1 cellular context compared by ENCODE assay signal in the genomic region with DNA sequence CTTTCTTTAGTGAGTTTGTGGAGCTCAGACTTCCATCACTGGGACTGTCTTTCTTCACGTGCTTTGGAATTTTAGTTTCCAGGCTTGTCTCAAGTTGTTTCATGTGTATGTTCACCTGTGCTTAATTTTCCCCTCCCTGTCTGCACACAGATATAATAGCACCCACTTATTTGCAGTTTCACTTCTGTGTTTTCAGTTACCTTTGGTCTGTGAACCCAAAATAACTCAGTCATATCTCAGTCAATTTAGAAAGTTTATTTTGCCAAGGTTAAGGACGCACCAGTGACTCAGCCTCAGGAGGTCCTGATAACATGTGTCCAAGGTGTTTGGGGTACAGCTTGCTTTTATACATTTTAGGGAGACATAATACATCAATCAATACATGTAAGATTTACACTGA.
TF ChIP-seq lines count a peak whose summit lies in the region.

No MANE protein-coding gene starts in this region.

TF ChIP-seq in GM12878, 131 proteins besides CTCF, POLR2A, EP300 and RAD21 (continued from another document and continues in another):
- TF ChIP-seq, protein P1, sequence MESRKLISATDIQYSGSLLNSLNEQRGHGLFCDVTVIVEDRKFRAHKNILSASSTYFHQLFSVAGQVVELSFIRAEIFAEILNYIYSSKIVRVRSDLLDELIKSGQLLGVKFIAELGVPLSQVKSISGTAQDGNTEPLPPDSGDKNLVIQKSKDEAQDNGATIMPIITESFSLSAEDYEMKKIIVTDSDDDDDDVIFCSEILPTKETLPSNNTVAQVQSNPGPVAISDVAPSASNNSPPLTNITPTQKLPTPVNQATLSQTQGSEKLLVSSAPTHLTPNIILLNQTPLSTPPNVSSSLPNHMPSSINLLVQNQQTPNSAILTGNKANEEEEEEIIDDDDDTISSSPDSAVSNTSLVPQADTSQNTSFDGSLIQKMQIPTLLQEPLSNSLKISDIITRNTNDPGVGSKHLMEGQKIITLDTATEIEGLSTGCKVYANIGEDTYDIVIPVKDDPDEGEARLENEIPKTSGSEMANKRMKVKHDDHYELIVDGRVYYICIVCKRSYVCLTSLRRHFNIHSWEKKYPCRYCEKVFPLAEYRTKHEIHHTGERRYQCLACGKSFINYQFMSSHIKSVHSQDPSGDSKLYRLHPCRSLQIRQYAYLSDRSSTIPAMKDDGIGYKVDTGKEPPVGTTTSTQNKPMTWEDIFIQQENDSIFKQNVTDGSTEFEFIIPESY (IDR thresholded peaks at IDR 0.05), result no peak
- TF ChIP-seq ESRRA (IDR thresholded peaks at IDR 0.05; ENCODE audit: low read length), result no peak
- no peak for TF ChIP-seq E2F4 (IDR thresholded peaks at IDR 0.05; ENCODE audit: low read depth, low read length)
- 0 out of 2 replicates have a peak, but pooled peaks have one; percentile 39 for TF ChIP-seq PML (IDR thresholded peaks at IDR 0.05; ENCODE audit: low read length)
- no peak for TF ChIP-seq HCFC1 (IDR thresholded peaks at IDR 0.05; ENCODE audit: low read length)
- no peak for TF ChIP-seq USF2 (IDR thresholded peaks at IDR 0.05; ENCODE audit: borderline replicate concordance, low read depth, low read length)
- peak; percentile 33; the same call in 1 of the 2 replicates for TF ChIP-seq EED (IDR thresholded peaks at IDR 0.05; ENCODE audit: low read depth)
- TF ChIP-seq NFYA (IDR thresholded peaks at IDR 0.05; ENCODE audit: borderline replicate concordance, low read depth, low read length), result no peak
- no peak for TF ChIP-seq ZBTB11 (CRISPR knock-in tag; IDR thresholded peaks at IDR 0.05)
- 0 out of 2 replicates have a peak, but pooled peaks have one; percentile 80 for TF ChIP-seq NBN (IDR thresholded peaks at IDR 0.05)
- TF ChIP-seq, protein P2, sequence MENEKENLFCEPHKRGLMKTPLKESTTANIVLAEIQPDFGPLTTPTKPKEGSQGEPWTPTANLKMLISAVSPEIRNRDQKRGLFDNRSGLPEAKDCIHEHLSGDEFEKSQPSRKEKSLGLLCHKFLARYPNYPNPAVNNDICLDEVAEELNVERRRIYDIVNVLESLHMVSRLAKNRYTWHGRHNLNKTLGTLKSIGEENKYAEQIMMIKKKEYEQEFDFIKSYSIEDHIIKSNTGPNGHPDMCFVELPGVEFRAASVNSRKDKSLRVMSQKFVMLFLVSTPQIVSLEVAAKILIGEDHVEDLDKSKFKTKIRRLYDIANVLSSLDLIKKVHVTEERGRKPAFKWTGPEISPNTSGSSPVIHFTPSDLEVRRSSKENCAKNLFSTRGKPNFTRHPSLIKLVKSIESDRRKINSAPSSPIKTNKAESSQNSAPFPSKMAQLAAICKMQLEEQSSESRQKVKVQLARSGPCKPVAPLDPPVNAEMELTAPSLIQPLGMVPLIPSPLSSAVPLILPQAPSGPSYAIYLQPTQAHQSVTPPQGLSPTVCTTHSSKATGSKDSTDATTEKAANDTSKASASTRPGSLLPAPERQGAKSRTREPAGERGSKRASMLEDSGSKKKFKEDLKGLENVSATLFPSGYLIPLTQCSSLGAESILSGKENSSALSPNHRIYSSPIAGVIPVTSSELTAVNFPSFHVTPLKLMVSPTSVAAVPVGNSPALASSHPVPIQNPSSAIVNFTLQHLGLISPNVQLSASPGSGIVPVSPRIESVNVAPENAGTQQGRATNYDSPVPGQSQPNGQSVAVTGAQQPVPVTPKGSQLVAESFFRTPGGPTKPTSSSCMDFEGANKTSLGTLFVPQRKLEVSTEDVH (IDR thresholded peaks at IDR 0.05; ENCODE audit: low read depth, partially characterized antibody), result no peak
- TF ChIP-seq CEBPB (IDR thresholded peaks at IDR 0.05; ENCODE audit: borderline replicate concordance in 1 of 2, low read depth in 2 of 2, low read length in 2 of 2), result peak in 1 of 2 experiments; percentile 50; a peak in 1 of 4 replicates
- TF ChIP-seq NR2F1 (conservative IDR thresholded peaks at IDR 0.05), result peak; percentile 50
- TF ChIP-seq MTA2 (IDR thresholded peaks at IDR 0.05; ENCODE audit: low read depth), result peak; percentile 94
- TF ChIP-seq ZNF592 (IDR thresholded peaks at IDR 0.05), result no peak
- 0 out of 2 replicates have a peak, but pooled peaks have one; percentile 52 for TF ChIP-seq TCF12 (IDR thresholded peaks at IDR 0.05; ENCODE audit: low read depth, low read length)
- no peak for TF ChIP-seq ZZZ3 (IDR thresholded peaks at IDR 0.05; ENCODE audit: control insufficient read depth, insufficient read length, low read depth)
- no peak for TF ChIP-seq NR2C2 (IDR thresholded peaks at IDR 0.05; ENCODE audit: borderline replicate concordance, control insufficient read depth, insufficient read length, low read depth)
- TF ChIP-seq POLR2AphosphoS2 (IDR thresholded peaks at IDR 0.05; ENCODE audit: low read depth, low read length), result no peak
- peak; percentile 84; the same call in 1 of the 2 replicates for TF ChIP-seq TBL1XR1 (IDR thresholded peaks at IDR 0.05; ENCODE audit: low read depth, low read length)
- 0 out of 2 replicates have a peak, but pooled peaks have one; percentile 33 for TF ChIP-seq CREB1 (IDR thresholded peaks at IDR 0.05; ENCODE audit: low read depth)
- peak; percentile 78; the same call in 1 of the 2 replicates for TF ChIP-seq MTA3 (IDR thresholded peaks at IDR 0.05; ENCODE audit: borderline replicate concordance, low read length)
- no peak for TF ChIP-seq STAT1 (conservative IDR thresholded peaks at IDR 0.05)
- no peak for TF ChIP-seq CUX1 (IDR thresholded peaks at IDR 0.05; ENCODE audit: insufficient replicate concordance, low read depth, low read length)
- 0 out of 2 replicates have a peak, but pooled peaks have one; percentile 31 for TF ChIP-seq ZBED1 (IDR thresholded peaks at IDR 0.05; ENCODE audit: borderline replicate concordance)
- TF ChIP-seq, protein P3, sequence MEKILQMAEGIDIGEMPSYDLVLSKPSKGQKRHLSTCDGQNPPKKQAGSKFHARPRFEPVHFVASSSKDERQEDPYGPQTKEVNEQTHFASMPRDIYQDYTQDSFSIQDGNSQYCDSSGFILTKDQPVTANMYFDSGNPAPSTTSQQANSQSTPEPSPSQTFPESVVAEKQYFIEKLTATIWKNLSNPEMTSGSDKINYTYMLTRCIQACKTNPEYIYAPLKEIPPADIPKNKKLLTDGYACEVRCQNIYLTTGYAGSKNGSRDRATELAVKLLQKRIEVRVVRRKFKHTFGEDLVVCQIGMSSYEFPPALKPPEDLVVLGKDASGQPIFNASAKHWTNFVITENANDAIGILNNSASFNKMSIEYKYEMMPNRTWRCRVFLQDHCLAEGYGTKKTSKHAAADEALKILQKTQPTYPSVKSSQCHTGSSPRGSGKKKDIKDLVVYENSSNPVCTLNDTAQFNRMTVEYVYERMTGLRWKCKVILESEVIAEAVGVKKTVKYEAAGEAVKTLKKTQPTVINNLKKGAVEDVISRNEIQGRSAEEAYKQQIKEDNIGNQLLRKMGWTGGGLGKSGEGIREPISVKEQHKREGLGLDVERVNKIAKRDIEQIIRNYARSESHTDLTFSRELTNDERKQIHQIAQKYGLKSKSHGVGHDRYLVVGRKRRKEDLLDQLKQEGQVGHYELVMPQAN (conservative IDR thresholded peaks at IDR 0.05), result peak; percentile 33; the same call in 1 of the 2 replicates
- peak; percentile 73 for TF ChIP-seq CREM (IDR thresholded peaks at IDR 0.05; ENCODE audit: low read depth)
- peak; percentile 89; the same call in 1 of the 2 replicates for TF ChIP-seq BCL11A (IDR thresholded peaks at IDR 0.05; ENCODE audit: low read depth, low read length)
- TF ChIP-seq RAD51 (IDR thresholded peaks at IDR 0.05), result no peak
- peak; percentile 81 for TF ChIP-seq RUNX3 (IDR thresholded peaks at IDR 0.05; ENCODE audit: low read length)
- TF ChIP-seq NFIC (IDR thresholded peaks at IDR 0.05; ENCODE audit: low read depth, low read length), result peak; percentile 85
- TF ChIP-seq POU2F2 (IDR thresholded peaks at IDR 0.05; ENCODE audit: borderline replicate concordance, low read depth, low read length), result peak; percentile 50; the same call in 1 of the 3 replicates
